Comparison of ENCODE assay signal across 8 cellular contexts in genomic region chr2:73823916-73824523, GRCh38. TPM values are rescaled to one million over a fixed set of nuclear protein-coding genes. Genes with fewer than 3 reads are reported as not detected.
DNase-seq lines count a peak whose midpoint lies in the region; ATAC-seq and TF ChIP-seq lines count a peak whose summit lies in the region.

No MANE protein-coding gene starts in this region.

- H3K4me3 Mint-ChIP-seq in type B pancreatic cell, result no peak overlapping the region

- DNase-seq in DMS153 (lab: John Stamatoyannopoulos, UW) (peak; percentile 45), HT-29 (ENCODE audit: low spot score) (peak; percentile 82), NCI-H82 (lab: John Stamatoyannopoulos, UW) (peak; percentile 88), astrocyte of the spinal cord (ENCODE audit: low read depth, low spot score) (peak; percentile 88), kidney epithelial cell (ENCODE audit: low read depth) (peak; percentile 57), type B pancreatic cell (ENCODE audit: extremely low spot score, unreplicated experiment) (no peak)
- no peak for DNase-seq in stimulated activated CD4-positive, alpha-beta T cell treated with anti-CD3 and anti-CD28 coated beads, Interleukin-1b, Interleukin-23, amount 100 ng/mL, for 48 hours

- no peaks in the 10 kb centered on the region for H3K36me3 Mint-ChIP-seq in type B pancreatic cell

- H3K27ac Mint-ChIP-seq in type B pancreatic cell, result no peak overlapping the region

- peak; percentile 77 for TF ChIP-seq CTCF in astrocyte of the spinal cord (IDR thresholded peaks at IDR 0.05; ENCODE audit: low read depth, low read length)
- TF ChIP-seq CTCF in kidney epithelial cell (IDR thresholded peaks at IDR 0.05; ENCODE audit: insufficient read depth, low read length, poor library complexity, severe bottlenecking), result peak; percentile 83
- TF ChIP-seq CTCF in type B pancreatic cell (conservative IDR thresholded peaks at IDR 0.05), result peak; percentile 92

- peaks cover 49% of the 10 kb centered on the region for H3K27me3 Mint-ChIP-seq in type B pancreatic cell

- in situ Hi-C loops in astrocyte of the spinal cord (cut with HindIII; ENCODE audit: low sequenced_read_pairs), result no loop called here

- H3K9me3 Mint-ChIP-seq in type B pancreatic cell, result peaks cover 5% of the 10 kb centered on the region

- no peaks in the 10 kb centered on the region for H3K36me3 ChIP-seq in kidney epithelial cell (ENCODE audit: control insufficient read depth, insufficient read depth, low read length)

- no peak overlapping the region for H3K4me3 ChIP-seq in astrocyte of the spinal cord (ENCODE audit: low read depth, low read length)
- H3K4me3 ChIP-seq in kidney epithelial cell (ENCODE audit: low read depth, low read length), result no peak overlapping the region

- no peaks in the 10 kb centered on the region for H3K27me3 ChIP-seq in kidney epithelial cell (ENCODE audit: control insufficient read depth, insufficient read depth, low read length)

- peaks cover 5% of the 10 kb centered on the region for H3K4me1 Mint-ChIP-seq in type B pancreatic cell (ENCODE audit: unreplicated experiment)

- no peak for ATAC-seq in HG03097 (IDR thresholded peaks at IDR 0.05; ENCODE audit: low FRiP score, unreplicated experiment)

RNA-seq across cellular contexts. Expression of gene STAMBP, which starts 4.7 kb away (rescaled TPM):
- 20.9 and 28.2 TPM in 2 replicates for total RNA-seq in HT-29 (2014; rRNA removed; shearing (Covaris generic))
- 34.0 and 42.5 TPM in 2 replicates for total RNA-seq in kidney epithelial cell
- total RNA-seq in type B pancreatic cell (ENCODE audit: low replicate concordance), result 39.0 and 41.0 TPM in 2 replicates

RNA-seq across cellular contexts. Expression of gene C2orf78, which starts 40.0 kb away (rescaled TPM):
- not detected in 2 replicates for total RNA-seq in HT-29 (2014; rRNA removed; shearing (Covaris generic))
- not detected in 2 replicates for total RNA-seq in kidney epithelial cell
- not detected in 2 replicates for total RNA-seq in type B pancreatic cell (ENCODE audit: low replicate concordance)

RNA-seq across cellular contexts. Expression of gene DUSP11, which starts 44.1 kb away (rescaled TPM):
- 17.8 and 18.4 TPM in 2 replicates for total RNA-seq in HT-29 (2014; rRNA removed; shearing (Covaris generic))
- total RNA-seq in kidney epithelial cell (29.8 and 30.2 TPM in 2 replicates), type B pancreatic cell (ENCODE audit: low replicate concordance) (26.1 and 30.9 TPM in 2 replicates)

Comparison
In these comparisons a context has a peak if more than half of its experiments do, and no peak if none do; other contexts are left out.
1. DNase-seq: peak in DMS153 (single experiment), HT-29 (single experiment), NCI-H82 (single experiment), astrocyte of the spinal cord (single experiment) and kidney epithelial cell (single experiment); none in type B pancreatic cell (single experiment) and stimulated activated CD4-positive, alpha-beta T cell treated with anti-CD3 and anti-CD28 coated beads, Interleukin-1b, Interleukin-23, amount 100 ng/mL, for 48 hours (single experiment).
2. Peak in every context shown above with its lines, with median percentiles within 50 percentile points of each other: CTCF ChIP-seq.